13 cellular contexts compared by ENCODE assay signal in the genomic region with DNA sequence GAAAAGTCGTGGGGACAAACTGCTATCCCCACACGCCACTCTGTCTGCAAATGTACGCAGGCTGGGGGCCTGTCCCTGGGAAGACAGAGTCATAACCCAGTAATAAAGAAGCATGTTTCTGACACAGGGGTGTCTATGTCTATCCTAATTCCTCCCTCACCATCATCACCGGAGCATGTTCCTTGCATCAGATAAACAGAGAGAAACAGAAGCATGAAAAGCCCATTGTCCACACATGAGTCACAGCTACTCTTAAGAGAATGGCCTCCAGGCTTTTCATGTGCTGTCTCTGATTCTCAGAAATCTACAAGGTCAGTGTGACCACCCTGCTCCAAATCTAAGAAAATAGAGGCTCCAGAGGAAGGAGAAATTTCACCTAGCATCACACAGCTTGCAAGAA. TPM values are rescaled to one million over a fixed set of nuclear protein-coding genes. Genes with fewer than 3 reads are reported as not detected.
A peak's percentile ranks its signal among the peaks of the same experiment; 100 is the strongest.
DNase-seq lines count a peak whose midpoint lies in the region; ATAC-seq, FAIRE-seq and TF ChIP-seq lines count a peak whose summit lies in the region.
"Not testable (repeated sequence)": the region's sequence is repeated elsewhere in the genome, so short reads cannot be mapped to it uniquely, and the experiment has no call there.
"Had no signal": no experiment of that assay in that cellular context is flagged by ENCODE, and none has a peak within 500 bp of the region (broad histone marks: within the 10 kb centered on the region; RNA-seq: fewer than 3 reads in every experiment).

No MANE protein-coding gene starts in this region.

- peak overlapping the region; percentile 69 for H3K27ac Mint-ChIP-seq in HFFc6

- not testable (repeated sequence) for H3K36me3 ChIP-seq in Panc1 (ENCODE audit: control insufficient read depth, insufficient read depth, low read length); SJSA1; endothelial cell of umbilical vein (ENCODE audit: control insufficient read depth in 2 of 2, extremely low read depth in 1 of 2, insufficient read depth in 2 of 2, low read length in 2 of 2); keratinocyte (ENCODE audit: control insufficient read depth in 2 of 2, extremely low read depth in 1 of 2, insufficient read depth in 2 of 2, low read length in 2 of 2)

- BruUV-seq in Panc1 (replicated peaks; lab: Mats Ljungman, UMichigan); endothelial cell of umbilical vein (replicated peaks; lab: Mats Ljungman, UMichigan): not testable (repeated sequence)

- intact Hi-C loops in Panc1 (cut with micrococcal nuclease; ENCODE audit: unreplicated experiment); endothelial cell of umbilical vein (cut with micrococcal nuclease): not testable (repeated sequence)

- not testable (repeated sequence) for H3K9me3 ChIP-seq in Panc1 (ENCODE audit: control insufficient read depth, insufficient read depth, low read depth, low read length); SJSA1 (replicated peaks); endothelial cell of umbilical vein (replicated peaks; ENCODE audit: control insufficient read depth, insufficient read depth, low read length); keratinocyte (ENCODE audit: control insufficient read depth, low read depth, low read length)

- CTCF ChIA-PET in Panc1 (lab: Charles Lee); endothelial cell of umbilical vein (lab: Charles Lee): not testable (repeated sequence)

- in situ Hi-C loops in Panc1 (cut with HindIII; ENCODE audit: low pct_unique_long_range_greater_than_20kb, low sequenced_read_pairs), result not testable (repeated sequence)

- not testable (repeated sequence) for H3K79me2 ChIP-seq in endothelial cell of umbilical vein (ENCODE audit: control insufficient read depth, insufficient read depth, low read length); keratinocyte (ENCODE audit: control insufficient read depth, insufficient read depth, low read length)

- dilution Hi-C loops in endothelial cell of umbilical vein (cut with MboI; ENCODE audit: extremely low pct_ligation_motif_present, low sequenced_read_pairs); keratinocyte (cut with MboI; ENCODE audit: extremely low pct_ligation_motif_present, low sequenced_read_pairs): not testable (repeated sequence)

- not testable (repeated sequence) for H3K9me3 Mint-ChIP-seq in HFFc6

- H3K9ac ChIP-seq in endothelial cell of umbilical vein (replicated peaks; ENCODE audit: extremely low read depth, insufficient read depth, low read length); keratinocyte (ENCODE audit: control insufficient read depth, extremely low read depth, insufficient read depth, low read length): not testable (repeated sequence)

- TF ChIP-seq CTCF in HFFc6 (IDR thresholded peaks at IDR 0.05); Panc1 (IDR thresholded peaks at IDR 0.05); endothelial cell of umbilical vein (IDR thresholded peaks at IDR 0.05; ENCODE audit: extremely low read depth in 1 of 2, insufficient read depth in 1 of 2, low read depth in 1 of 2, low read length in 2 of 2); keratinocyte (optimal IDR thresholded peaks at IDR 0.05 in 1 of 3, IDR thresholded peaks at IDR 0.05 in 1 of 3, conservative IDR thresholded peaks at IDR 0.05 in 1 of 3; ENCODE audit: extremely low read depth in 1 of 3, insufficient read depth in 2 of 3, low read length in 3 of 3): not testable (repeated sequence)

- not testable (repeated sequence) for H3K4me1 ChIP-seq in Panc1 (ENCODE audit: control insufficient read depth, insufficient read depth, low read length); SJSA1 (replicated peaks); endothelial cell of umbilical vein (ENCODE audit: control insufficient read depth, extremely low read depth, insufficient read depth, low read length); keratinocyte (ENCODE audit: control insufficient read depth, extremely low read depth, insufficient read depth, low read length)

- not testable (repeated sequence) for H3K27ac ChIP-seq in Panc1 (ENCODE audit: low read length); endothelial cell of umbilical vein (ENCODE audit: insufficient read depth, low read depth, low read length); keratinocyte (ENCODE audit: control insufficient read depth, insufficient read depth, low read length)
- 0 out of 2 replicates have a peak overlapping the region, but pooled peaks have one; percentile 29 for H3K27ac ChIP-seq in SJSA1

- H3K36me3 Mint-ChIP-seq in HFFc6 (ENCODE audit: low read depth), result not testable (repeated sequence)

- not testable (repeated sequence) for H3K27me3 ChIP-seq in Panc1 (ENCODE audit: control insufficient read depth, insufficient read depth, low read length); SJSA1 (replicated peaks); endothelial cell of umbilical vein (ENCODE audit: control insufficient read depth in 2 of 2, insufficient read depth in 2 of 2, low read length in 2 of 2)
- H3K27me3 ChIP-seq in keratinocyte (ENCODE audit: control insufficient read depth, extremely low read depth, insufficient read depth, low read length), result peaks cover 12% of the 10 kb centered on the region

- not testable (repeated sequence) for H4K20me1 ChIP-seq in endothelial cell of umbilical vein (replicated peaks; ENCODE audit: control insufficient read depth, extremely low read depth, insufficient read depth, low read length); keratinocyte (ENCODE audit: control insufficient read depth, extremely low read depth, insufficient read depth, low read length)

- H2AFZ ChIP-seq in endothelial cell of umbilical vein (ENCODE audit: low read depth, low read length); keratinocyte (ENCODE audit: control insufficient read depth, low read length): not testable (repeated sequence)

- TF ChIP-seq POLR2A in endothelial cell of umbilical vein (IDR thresholded peaks at IDR 0.05; ENCODE audit: low read depth, low read length), result not testable (repeated sequence)

- peak overlapping the region; percentile 46; the same call in 1 of the 2 replicates for H3K4me3 Mint-ChIP-seq in HFFc6

- POLR2A ChIA-PET in Panc1 (lab: Charles Lee); endothelial cell of umbilical vein (lab: Charles Lee): not testable (repeated sequence)

- ATAC-seq in Panc1, result peak; percentile 54; the same call in 1 of the 2 replicates

- FAIRE-seq in endothelial cell of umbilical vein (lab: Jason Lieb, UNC), result peak; percentile 86
- FAIRE-seq in keratinocyte (lab: Jason Lieb, UNC), result peak; percentile 46

- not testable (repeated sequence) for H3K4me3 ChIP-seq in Panc1 (ENCODE audit: low read depth in 2 of 2, low read length in 2 of 2); SJSA1; endothelial cell of umbilical vein (replicated peaks in 1 of 3; ENCODE audit: insufficient read depth in 1 of 3, low read depth in 1 of 3, low read length in 3 of 3); keratinocyte (ENCODE audit: control insufficient read depth in 2 of 3, extremely low read depth in 1 of 3, insufficient read depth in 2 of 3, low read depth in 1 of 3, low read length in 3 of 3)

- peaks cover 32% of the 10 kb centered on the region for H3K4me1 Mint-ChIP-seq in HFFc6 (ENCODE audit: low read depth)

- H3K4me2 ChIP-seq in endothelial cell of umbilical vein (ENCODE audit: insufficient read depth, low read length); keratinocyte (ENCODE audit: control insufficient read depth, extremely low read depth, insufficient read depth, low read depth, low read length): not testable (repeated sequence)

- H3K27me3 Mint-ChIP-seq in HFFc6 (ENCODE audit: insufficient read depth), result not testable (repeated sequence)

- DNase-seq in EH (ENCODE audit: low read depth), result peak; percentile 65
- DNase-seq in HFFc6; Panc1 (ENCODE audit: low read depth, low spot score); SJSA1 (ENCODE audit: low read depth in 1 of 2, low spot score in 2 of 2); endothelial cell of umbilical vein (ENCODE audit: low read depth, low spot score); keratinocyte (ENCODE audit: low read depth, low spot score): not testable (repeated sequence)

- not testable (repeated sequence) for H3K9me1 ChIP-seq in endothelial cell of umbilical vein (replicated peaks; ENCODE audit: control insufficient read depth, extremely low read depth, insufficient read depth, low read length); keratinocyte (ENCODE audit: control insufficient read depth, extremely low read depth, insufficient read depth, low read length)

RNA-seq across cellular contexts. Expression of a gene that starts 4.1 kb away (rescaled TPM):
- under 1 TPM; 0.41 to 0.61 (median 0.48) TPM for total RNA-seq in HFFc6 (2021; fragmentation: NEBNext Ultra II Directional; extraction: Animal tissue kit (Norgen Biotek cat#: 25700))
- 1.6 TPM for total RNA-seq in Panc1 (2021; ENCODE audit: unreplicated experiment)
- 5.1 TPM for polyA plus RNA-seq in Panc1 (2012; ENCODE audit: insufficient read length)
- total RNA-seq in SJSA1 (2014; rRNA removed; shearing (Covaris generic)), result 0.09 and 0.58 TPM in 2 replicates
- total RNA-seq in endothelial cell of umbilical vein, result 0.28 and 0.29 TPM in 2 replicates
- 0.73 and 1.0 TPM in 2 replicates for polyA plus RNA-seq in endothelial cell of umbilical vein
- 1.3 TPM in 2 replicates for polyA plus RNA-seq in endothelial cell of umbilical vein (2011; cell fraction: cytosol; rRNA removed)
- polyA plus RNA-seq in endothelial cell of umbilical vein (2011; cell fraction: nucleus; rRNA removed), result 0.48 and 0.87 TPM in 2 replicates
- polyA plus RNA-seq in endothelial cell of umbilical vein (2012), result 3.2 and 3.3 TPM in 2 replicates
- 0.39 and 0.55 TPM in 2 replicates for polyA minus RNA-seq in endothelial cell of umbilical vein
- polyA minus RNA-seq in endothelial cell of umbilical vein (2011; cell fraction: cytosol; rRNA and poly(A)+ RNA removed), result 0.31 TPM
- polyA minus RNA-seq in endothelial cell of umbilical vein (2011; cell fraction: nucleus; rRNA and poly(A)+ RNA removed), result 0.19 and 0.38 TPM in 2 replicates
- polyA plus RNA-seq in keratinocyte, result 0.91 to 2.3 TPM (median 1.2 TPM) in 3 replicates
- 0.79 TPM for polyA plus RNA-seq in keratinocyte (2011; ENCODE audit: low read depth)
- 2.9 and 4.6 TPM in 2 replicates for polyA plus RNA-seq in keratinocyte (2011; cell fraction: cytosol; rRNA removed)
- polyA plus RNA-seq in keratinocyte (2011; cell fraction: nucleus; rRNA removed), result 0.85 and 1.3 TPM in 2 replicates
- 0.77 and 2.1 TPM in 2 replicates for polyA plus RNA-seq in keratinocyte (2012; ENCODE audit: low replicate concordance)
- polyA minus RNA-seq in keratinocyte, result 0.33 to 3.0 TPM (median 1.9 TPM) in 3 replicates
- 1.2 TPM for polyA minus RNA-seq in keratinocyte (2011; cell fraction: cytosol; rRNA and poly(A)+ RNA removed)
- 0.47 and 0.53 TPM in 2 replicates for polyA minus RNA-seq in keratinocyte (2011; cell fraction: nucleus; rRNA and poly(A)+ RNA removed)

RNA-seq across cellular contexts. Expression of a gene that starts 52.0 kb away (rescaled TPM):
- not detected for total RNA-seq in HFFc6 (2021; fragmentation: NEBNext Ultra II Directional; extraction: Animal tissue kit (Norgen Biotek cat#: 25700))
- total RNA-seq in Panc1 (2021; ENCODE audit: unreplicated experiment) (2.8 TPM), endothelial cell of umbilical vein (not detected in 2 replicates)
- not detected for polyA plus RNA-seq in Panc1 (2012; ENCODE audit: insufficient read length)
- not detected in 2 replicates for total RNA-seq in SJSA1 (2014; rRNA removed; shearing (Covaris generic))
- polyA plus RNA-seq in endothelial cell of umbilical vein (not detected in 2 replicates), keratinocyte (not detected in 3 replicates)
- not detected in 2 replicates for polyA plus RNA-seq in endothelial cell of umbilical vein (2011; cell fraction: cytosol; rRNA removed)
- polyA plus RNA-seq in endothelial cell of umbilical vein (2011; cell fraction: nucleus; rRNA removed), result not detected in 2 replicates
- not detected in 2 replicates for polyA plus RNA-seq in endothelial cell of umbilical vein (2012)
- polyA minus RNA-seq in endothelial cell of umbilical vein (not detected in 2 replicates), keratinocyte (not detected in 3 replicates)
- not detected for polyA minus RNA-seq in endothelial cell of umbilical vein (2011; cell fraction: cytosol; rRNA and poly(A)+ RNA removed)
- polyA minus RNA-seq in endothelial cell of umbilical vein (2011; cell fraction: nucleus; rRNA and poly(A)+ RNA removed), result not detected in 2 replicates
- not detected for polyA plus RNA-seq in keratinocyte (2011; ENCODE audit: low read depth)
- not detected in 2 replicates for polyA plus RNA-seq in keratinocyte (2011; cell fraction: cytosol; rRNA removed)
- not detected in 2 replicates for polyA plus RNA-seq in keratinocyte (2011; cell fraction: nucleus; rRNA removed)
- not detected in 2 replicates for polyA plus RNA-seq in keratinocyte (2012; ENCODE audit: low replicate concordance)
- not detected for polyA minus RNA-seq in keratinocyte (2011; cell fraction: cytosol; rRNA and poly(A)+ RNA removed)
- polyA minus RNA-seq in keratinocyte (2011; cell fraction: nucleus; rRNA and poly(A)+ RNA removed), result not detected in 2 replicates
- total RNA-seq: A673; CD4-positive, alpha-beta memory T cell; Daoy; GM23248; H1; H9 had no signal
- polyA plus RNA-seq: BJ; CD4-positive, alpha-beta memory T cell; GM23248; H1 had no signal
